36 cellular contexts compared by ENCODE assay signal in genomic region chr5:177081859-177082258, GRCh38.
"Had no signal": no experiment of that assay in that cellular context is flagged by ENCODE, and none has a peak within 500 bp of the region (broad histone marks: within the 10 kb centered on the region; RNA-seq: fewer than 3 reads in every experiment).

No MANE protein-coding gene starts in this region.

- H3K4me3 Mint-ChIP-seq: activated B cell treated with CpG ODN at 0.5 μM for 24 hours; activated CD4-positive, alpha-beta memory T cell treated with anti-CD3 and anti-CD28 coated beads for 36 hours; activated CD4-positive, alpha-beta T cell treated with anti-CD3 and anti-CD28 coated beads, Interleukin-2, amount 10 ng/mL, durations not matched to agents 24 days and 14 days; activated CD8-positive, alpha-beta T cell treated with anti-CD3 and anti-CD28 coated beads for 36 hours; activated naive CD4-positive, alpha-beta T cell treated with anti-CD3 and anti-CD28 coated beads, Interleukin-2, amount 10 ng/mL, durations not matched to agents 7 days and 5 days; activated naive CD4-positive, alpha-beta T cell treated with anti-CD3 and anti-CD28 coated beads, Interleukin-2, amount 50 U/mL, for 24 hours; activated naive CD8-positive, alpha-beta T cell; activated naive CD8-positive, alpha-beta T cell treated with anti-CD3 and anti-CD28 coated beads, Interleukin-2, amount 10 ng/mL, durations not matched to agents 7 days and 5 days; activated naive CD8-positive, alpha-beta T cell treated with anti-CD3 and anti-CD28 coated beads, Interleukin-2, amount 50 U/mL, for 24 hours; activated T-cell treated with anti-CD3 and anti-CD28 coated beads, Interleukin-2, amount 50 U/mL, for 4 hours; activated T-cell treated with anti-CD3 and anti-CD28 coated beads, Interleukin-2, amount 50 U/mL, for 72 hours; activated T-helper 1 cell treated with anti-CD3 and anti-CD28 coated beads, Interleukin-12 subunit alpha, Interleukin-12 subunit beta, Interleukin-2, Interleukin-4 antibody, amounts not matched to agents 30 ng/mL and 10 ng/mL and 1 ng/mL, durations not matched to agents 14 hours and 24 hours and 36 hours; activated T-helper 17 cell treated with anti-CD3 and anti-CD28 coated beads, Interleukin-2, amount 50 U/mL, for 72 hours; brain; central memory CD8-positive, alpha-beta T cell; T-helper 1 cell treated with Interleukin-12 subunit alpha and Interleukin-12 subunit beta and Interleukin-4 antibody, amounts not matched to agents 30 μg/mL and 1 μg/mL, for 36 hours; T-helper 2 cell treated with Interferon-gamma antibody and Interleukin-4, amounts not matched to agents 5 μg/mL and 100 μg/mL, for 36 hours had no signal

- ATAC-seq: activated CD8-positive, alpha-beta T cell treated with anti-CD3 and anti-CD28 coated beads for 36 hours; activated naive CD8-positive, alpha-beta T cell treated with anti-CD3 and anti-CD28 coated beads, Interleukin-2, amount 50 U/mL, for 24 hours; activated T-cell treated with anti-CD3 and anti-CD28 coated beads, Interleukin-2, amount 50 U/mL, for 4 hours; activated T-cell treated with anti-CD3 and anti-CD28 coated beads, Interleukin-2, amount 50 U/mL, for 72 hours; activated T-helper 17 cell treated with anti-CD3 and anti-CD28 coated beads, Interleukin-2, amount 50 U/mL, for 72 hours had no signal

- H3K27ac Mint-ChIP-seq: activated B cell treated with CpG ODN at 0.5 μM for 24 hours; activated CD4-positive, alpha-beta memory T cell treated with anti-CD3 and anti-CD28 coated beads for 36 hours; activated CD4-positive, alpha-beta T cell treated with anti-CD3 and anti-CD28 coated beads, Interleukin-2, amount 10 ng/mL, durations not matched to agents 24 days and 14 days; activated CD8-positive, alpha-beta T cell treated with anti-CD3 and anti-CD28 coated beads for 36 hours; activated naive CD4-positive, alpha-beta T cell treated with anti-CD3 and anti-CD28 coated beads, Interleukin-2, amount 10 ng/mL, durations not matched to agents 7 days and 5 days; activated naive CD4-positive, alpha-beta T cell treated with anti-CD3 and anti-CD28 coated beads, Interleukin-2, amount 50 U/mL, for 24 hours; activated naive CD8-positive, alpha-beta T cell; activated naive CD8-positive, alpha-beta T cell treated with anti-CD3 and anti-CD28 coated beads, Interleukin-2, amount 10 ng/mL, durations not matched to agents 7 days and 5 days; activated naive CD8-positive, alpha-beta T cell treated with anti-CD3 and anti-CD28 coated beads, Interleukin-2, amount 50 U/mL, for 24 hours; activated T-cell treated with anti-CD3 and anti-CD28 coated beads, Interleukin-2, amount 50 U/mL, for 72 hours; activated T-helper 1 cell treated with anti-CD3 and anti-CD28 coated beads, Interleukin-12 subunit alpha, Interleukin-12 subunit beta, Interleukin-2, Interleukin-4 antibody, amounts not matched to agents 30 ng/mL and 10 ng/mL and 1 ng/mL, durations not matched to agents 14 hours and 24 hours and 36 hours; activated T-helper 17 cell treated with anti-CD3 and anti-CD28 coated beads, Interleukin-2, amount 50 U/mL, for 72 hours; brain; T-helper 1 cell treated with Interleukin-12 subunit alpha and Interleukin-12 subunit beta and Interleukin-4 antibody, amounts not matched to agents 30 μg/mL and 1 μg/mL, for 36 hours; T-helper 2 cell treated with Interferon-gamma antibody and Interleukin-4, amounts not matched to agents 5 μg/mL and 100 μg/mL, for 36 hours had no signal

- H3K27ac ChIP-seq: ascending aorta, cardiac muscle cell, VCaP had no signal

- DNase-seq: activated B cell treated with CpG ODN at 0.5 μM for 24 hours; activated CD4-positive, alpha-beta memory T cell treated with anti-CD3 and anti-CD28 coated beads for 36 hours; activated CD4-positive, alpha-beta T cell treated with anti-CD3 and anti-CD28 coated beads for 4 hours; activated CD4-positive, alpha-beta T cell treated with anti-CD3 and anti-CD28 coated beads, Interleukin-2, amount 10 ng/mL, durations not matched to agents 24 days and 14 days; activated CD4-positive, alpha-beta T cell treated with anti-CD3 and anti-CD28 coated beads, Interleukin-2, amount 50 U/mL, for 1 hour; activated CD4-positive, alpha-beta T cell treated with anti-CD3 and anti-CD28 coated beads, Interleukin-2, amount 50 U/mL, for 4 hours; activated CD4-positive, CD25-positive, alpha-beta regulatory T cell treated with anti-CD3 and anti-CD28 coated beads, Interleukin-2, amount 50 U/mL, for 72 hours; activated CD8-positive, alpha-beta memory T cell treated with anti-CD3 and anti-CD28 coated beads, Interleukin-2, amount 50 U/mL, for 4 hours; activated CD8-positive, alpha-beta T cell treated with anti-CD3 and anti-CD28 coated beads for 36 hours; activated effector memory CD4-positive, alpha-beta T cell treated with anti-CD3 and anti-CD28 coated beads, Interleukin-2, amount 50 U/mL, for 16 hours; activated naive CD4-positive, alpha-beta T cell treated with anti-CD3 and anti-CD28 coated beads, Interleukin-2, amount 10 ng/mL, durations not matched to agents 7 days and 5 days; activated naive CD4-positive, alpha-beta T cell treated with Interleukin-2 at 50 U/mL for 16 hours; activated naive CD8-positive, alpha-beta T cell treated with anti-CD3 and anti-CD28 coated beads, Interleukin-2, amount 10 ng/mL, durations not matched to agents 7 days and 5 days; activated naive CD8-positive, alpha-beta T cell treated with anti-CD3 and anti-CD28 coated beads, Interleukin-2, amount 50 U/mL, for 24 hours; activated T-cell treated with anti-CD3 and anti-CD28 coated beads for 4 hours; activated T-cell treated with anti-CD3 and anti-CD28 coated beads, Interleukin-2, amount 50 U/mL, for 1 hour; activated T-cell treated with anti-CD3 and anti-CD28 coated beads, Interleukin-2, amount 50 U/mL, for 4 hours; activated T-cell treated with anti-CD3 and anti-CD28 coated beads, Interleukin-2, amount 50 U/mL, for 72 hours; amygdala; anterior cingulate cortex; caudate nucleus; cerebellar nuclear complex; T-helper 1 cell; T-helper 2 cell; T-helper 9 cell had no signal

- H3K36me3 ChIP-seq: ascending aorta, cardiac muscle cell had no signal

- H3K4me3 ChIP-seq: ascending aorta, cardiac muscle cell had no signal

- H3K9me3 Mint-ChIP-seq: activated B cell treated with CpG ODN at 0.5 μM for 24 hours; activated CD4-positive, alpha-beta memory T cell treated with anti-CD3 and anti-CD28 coated beads for 36 hours; activated CD4-positive, alpha-beta T cell treated with anti-CD3 and anti-CD28 coated beads, Interleukin-2, amount 10 ng/mL, durations not matched to agents 24 days and 14 days; activated CD8-positive, alpha-beta T cell treated with anti-CD3 and anti-CD28 coated beads for 36 hours; activated naive CD4-positive, alpha-beta T cell treated with anti-CD3 and anti-CD28 coated beads, Interleukin-2, amount 10 ng/mL, durations not matched to agents 7 days and 5 days; activated naive CD4-positive, alpha-beta T cell treated with anti-CD3 and anti-CD28 coated beads, Interleukin-2, amount 50 U/mL, for 24 hours; activated naive CD8-positive, alpha-beta T cell treated with anti-CD3 and anti-CD28 coated beads, Interleukin-2, amount 10 ng/mL, durations not matched to agents 7 days and 5 days; activated naive CD8-positive, alpha-beta T cell treated with anti-CD3 and anti-CD28 coated beads, Interleukin-2, amount 50 U/mL, for 24 hours; activated T-cell treated with anti-CD3 and anti-CD28 coated beads, Interleukin-2, amount 50 U/mL, for 4 hours; activated T-cell treated with anti-CD3 and anti-CD28 coated beads, Interleukin-2, amount 50 U/mL, for 72 hours; activated T-helper 1 cell treated with anti-CD3 and anti-CD28 coated beads, Interleukin-12 subunit alpha, Interleukin-12 subunit beta, Interleukin-2, Interleukin-4 antibody, amounts not matched to agents 30 ng/mL and 10 ng/mL and 1 ng/mL, durations not matched to agents 14 hours and 24 hours and 36 hours; activated T-helper 17 cell treated with anti-CD3 and anti-CD28 coated beads, Interleukin-2, amount 50 U/mL, for 72 hours; brain; central memory CD8-positive, alpha-beta T cell; T-helper 1 cell treated with Interleukin-12 subunit alpha and Interleukin-12 subunit beta and Interleukin-4 antibody, amounts not matched to agents 30 μg/mL and 1 μg/mL, for 36 hours; T-helper 2 cell treated with Interferon-gamma antibody and Interleukin-4, amounts not matched to agents 5 μg/mL and 100 μg/mL, for 36 hours had no signal

- H3K9me3 ChIP-seq: ascending aorta had no signal

- H3K36me3 Mint-ChIP-seq: activated CD4-positive, alpha-beta memory T cell treated with anti-CD3 and anti-CD28 coated beads for 36 hours; activated naive CD4-positive, alpha-beta T cell treated with anti-CD3 and anti-CD28 coated beads, Interleukin-2, amount 10 ng/mL, durations not matched to agents 7 days and 5 days; activated naive CD4-positive, alpha-beta T cell treated with anti-CD3 and anti-CD28 coated beads, Interleukin-2, amount 50 U/mL, for 24 hours; activated naive CD8-positive, alpha-beta T cell; activated naive CD8-positive, alpha-beta T cell treated with anti-CD3 and anti-CD28 coated beads, Interleukin-2, amount 10 ng/mL, durations not matched to agents 7 days and 5 days; brain had no signal

- H3K27me3 Mint-ChIP-seq: activated CD4-positive, alpha-beta memory T cell treated with anti-CD3 and anti-CD28 coated beads for 36 hours; activated naive CD4-positive, alpha-beta T cell treated with anti-CD3 and anti-CD28 coated beads, Interleukin-2, amount 50 U/mL, for 24 hours; activated naive CD8-positive, alpha-beta T cell; activated naive CD8-positive, alpha-beta T cell treated with anti-CD3 and anti-CD28 coated beads, Interleukin-2, amount 50 U/mL, for 24 hours had no signal
